In genomic region chr1:75797606-75798216, GRCh38 we compare ENCODE assay signal across 23 cellular contexts. TPM values are rescaled to one million over a fixed set of nuclear protein-coding genes. Genes with fewer than 3 reads are reported as not detected.
DNase-seq lines count a peak whose midpoint lies in the region; ATAC-seq, FAIRE-seq and TF ChIP-seq lines count a peak whose summit lies in the region.
"Had no signal": no experiment of that assay in that cellular context is flagged by ENCODE, and none has a peak within 500 bp of the region (broad histone marks: within the 10 kb centered on the region; RNA-seq: fewer than 3 reads in every experiment).

No MANE protein-coding gene starts in this region.

- H3K36me3 ChIP-seq in SK-N-SH (replicated peaks in 1 of 2; ENCODE audit: control insufficient read depth in 1 of 2, insufficient read depth in 2 of 2, low read length in 1 of 2) = peaks cover 31 to 39% of the 10 kb centered on the region in 2 experiments
- H3K36me3 ChIP-seq in GM06990 (ENCODE audit: control insufficient read depth, insufficient read depth, low read length) = peaks cover 10% of the 10 kb centered on the region

- ATAC-seq in SK-N-SH treated with all-trans-retinoic acid at 6 μM for 48 hours (peak; percentile 18), GM18870 (IDR thresholded peaks at IDR 0.05; ENCODE audit: unreplicated experiment) (no peak)
- no peak for ATAC-seq in activated CD8-positive, alpha-beta T cell treated with anti-CD3 and anti-CD28 coated beads, Interleukin-2, amount 10 ng/mL, durations not matched to agents 7 days and 5 days
- no peak for ATAC-seq in naive thymus-derived CD8-positive, alpha-beta T cell

- H3K27ac Mint-ChIP-seq in activated CD8-positive, alpha-beta T cell treated with anti-CD3 and anti-CD28 coated beads, Interleukin-2, amount 10 ng/mL, durations not matched to agents 7 days and 5 days = peak overlapping the region; percentile 7
- H3K27ac Mint-ChIP-seq in naive thymus-derived CD8-positive, alpha-beta T cell = peak overlapping the region in 6 of 10 donors; percentile 7 to 68 (median 52)

- FAIRE-seq in GM12892 (lab: Jason Lieb, UNC) = no peak
- FAIRE-seq: GM19239, H54 had no signal

- no peaks in the 10 kb centered on the region for H3K4me1 ChIP-seq in SK-N-SH (ENCODE audit: control insufficient read depth in 1 of 2, insufficient read depth in 2 of 2, low read depth in 1 of 2, low read length in 1 of 2)
- H3K4me1 ChIP-seq: ascending aorta, sigmoid colon had no signal

- peaks cover 53% of the 10 kb centered on the region for H3F3A ChIP-seq in SK-N-SH (replicated peaks; ENCODE audit: insufficient read depth)

- CTCF ChIA-PET in SK-N-SH (lab: Yijun Ruan, JAX) = no interaction called here
- CTCF ChIA-PET in activated CD8-positive, alpha-beta T cell treated with anti-CD3 and anti-CD28 coated beads, Interleukin-2, amount 10 ng/mL, durations not matched to agents 7 days and 5 days (lab: Charles Lee) = no interaction called here

- no peak for TF ChIP-seq CTCF in SK-N-SH (IDR thresholded peaks at IDR 0.05)
- no peak for TF ChIP-seq CTCF in GM06990 (IDR thresholded peaks at IDR 0.05; ENCODE audit: insufficient read depth, low read length, poor library complexity, severe bottlenecking)

- H3K27ac ChIP-seq in SK-N-SH (ENCODE audit: low read depth in 2 of 2, low read length in 1 of 2) = no peak overlapping the region
- H3K27ac ChIP-seq: ascending aorta, sigmoid colon, stomach had no signal

- TF ChIP-seq RAD21 in SK-N-SH (IDR thresholded peaks at IDR 0.05; ENCODE audit: low read length) = no peak

- H3K9ac ChIP-seq in SK-N-SH = no peak overlapping the region

- H3K4me1 Mint-ChIP-seq in activated CD8-positive, alpha-beta T cell treated with anti-CD3 and anti-CD28 coated beads, Interleukin-2, amount 10 ng/mL, durations not matched to agents 7 days and 5 days (ENCODE audit: low read depth) = peaks cover 14% of the 10 kb centered on the region
- H3K4me1 Mint-ChIP-seq in naive thymus-derived CD8-positive, alpha-beta T cell = peaks cover 6 to 11% (median 9%) of the 10 kb centered on the region in 4 donors

- H4K20me1 ChIP-seq in SK-N-SH (ENCODE audit: insufficient read depth) = peaks cover 27% of the 10 kb centered on the region

- H3K9me2 ChIP-seq in SK-N-SH = no peaks in the 10 kb centered on the region

- H2AFZ ChIP-seq in SK-N-SH (ENCODE audit: low read depth) = no peak overlapping the region

- no peaks in the 10 kb centered on the region for H3K9me3 ChIP-seq in SK-N-SH
- H3K9me3 ChIP-seq: ascending aorta, sigmoid colon, stomach had no signal

- WGBS in SK-N-SH (ENCODE audit: low lambda C conversion rate) = 95% methylated on average over 13 of the region's 13 CpGs

- H3K27me3 Mint-ChIP-seq in activated CD8-positive, alpha-beta T cell treated with anti-CD3 and anti-CD28 coated beads, Interleukin-2, amount 10 ng/mL, durations not matched to agents 7 days and 5 days (ENCODE audit: low read depth) = no peaks in the 10 kb centered on the region
- H3K27me3 Mint-ChIP-seq in naive thymus-derived CD8-positive, alpha-beta T cell = no peaks in the 10 kb centered on the region

- H3K4me3 Mint-ChIP-seq in activated CD8-positive, alpha-beta T cell treated with anti-CD3 and anti-CD28 coated beads, Interleukin-2, amount 10 ng/mL, durations not matched to agents 7 days and 5 days = no peak overlapping the region
- H3K4me3 Mint-ChIP-seq in naive thymus-derived CD8-positive, alpha-beta T cell = no peak overlapping the region

- no peak for TF ChIP-seq EP300 in SK-N-SH (IDR thresholded peaks at IDR 0.05; ENCODE audit: borderline replicate concordance in 1 of 2, low read depth in 1 of 2, low read length in 1 of 2)

- H3K9me3 Mint-ChIP-seq in activated CD8-positive, alpha-beta T cell treated with anti-CD3 and anti-CD28 coated beads, Interleukin-2, amount 10 ng/mL, durations not matched to agents 7 days and 5 days (ENCODE audit: insufficient read depth) = no peaks in the 10 kb centered on the region
- no peaks in the 10 kb centered on the region for H3K9me3 Mint-ChIP-seq in naive thymus-derived CD8-positive, alpha-beta T cell

- no peaks in the 10 kb centered on the region for H3K27me3 ChIP-seq in SK-N-SH (ENCODE audit: insufficient read depth)
- no peaks in the 10 kb centered on the region for H3K27me3 ChIP-seq in GM06990 (replicated peaks; ENCODE audit: control insufficient read depth, insufficient read depth, low read length)
- H3K27me3 ChIP-seq: ascending aorta, sigmoid colon, stomach had no signal

- no peak for TF ChIP-seq POLR2A in GM12892 (IDR thresholded peaks at IDR 0.05; ENCODE audit: low read depth, low read length)

- H3K36me3 Mint-ChIP-seq in activated CD8-positive, alpha-beta T cell treated with anti-CD3 and anti-CD28 coated beads, Interleukin-2, amount 10 ng/mL, durations not matched to agents 7 days and 5 days (ENCODE audit: low read depth) = peaks cover 47% of the 10 kb centered on the region
- peaks cover 4 to 63% (median 24%) of the 10 kb centered on the region in 3 donors for H3K36me3 Mint-ChIP-seq in naive thymus-derived CD8-positive, alpha-beta T cell

- H3K4me2 ChIP-seq in SK-N-SH = no peak overlapping the region

- DNase-seq in SK-N-SH (no peak), GM06990 (ENCODE audit: extremely low read depth, insufficient read length) (peak; percentile 28), GM12892 (ENCODE audit: insufficient read length) (no peak)
- no peak for DNase-seq in activated CD8-positive, alpha-beta T cell treated with anti-CD3 and anti-CD28 coated beads, Interleukin-2, amount 10 ng/mL, durations not matched to agents 7 days and 5 days
- DNase-seq in naive thymus-derived CD8-positive, alpha-beta T cell = no peak
- DNase-seq in activated CD4-positive, CD25-positive, alpha-beta regulatory T cell treated with anti-CD3 and anti-CD28 coated beads, Interleukin-2, amount 50 U/mL, for 72 hours = no peak
- DNase-seq: effector memory CD4-positive, alpha-beta T cell; GDM1; NCI-H1436 treated with DMSO at 0.1 percent for 48 hours; NCI-H2171; NCI-H526 treated with DMSO at 0.1 percent for 48 hours; nucleus accumbens; SIG-M5; sigmoid colon; stomach; T-helper 2 cell had no signal

- H3K79me2 ChIP-seq in SK-N-SH (ENCODE audit: insufficient read depth) = peaks cover 9% of the 10 kb centered on the region; the same call in 1 of the 2 replicates

- POLR2A ChIA-PET in SK-N-SH (lab: Yijun Ruan, JAX) = interaction anchor here (1.0 kb wide), 1 partner anchor 12 kb away, joined by 3 read pairs; the partner anchor contains the start of gene RABGGTB
- POLR2A ChIA-PET in activated CD8-positive, alpha-beta T cell treated with anti-CD3 and anti-CD28 coated beads, Interleukin-2, amount 10 ng/mL, durations not matched to agents 7 days and 5 days (lab: Charles Lee) = interaction anchor here (3.3 kb wide), 1 partner anchor 12 kb away, joined by 21 read pairs; the partner anchor contains the start of gene RABGGTB
- POLR2A ChIA-PET in naive thymus-derived CD8-positive, alpha-beta T cell (lab: Charles Lee) = no interaction called here

- H3K4me3 ChIP-seq in SK-N-SH (ENCODE audit: low read depth in 2 of 2, low read length in 1 of 2) (no peak overlapping the region), GM06990 (replicated peaks; ENCODE audit: low read depth, low read length) (no peak overlapping the region)
- H3K4me3 ChIP-seq: ascending aorta had no signal

TF ChIP-seq in SK-N-SH treated with all-trans-retinoic acid at 6 μM for 48 hours, 23 proteins besides CTCF, POLR2A, EP300 and RAD21 (continues in another document):
- TF ChIP-seq ZNF8 (CRISPR knock-in tag; IDR thresholded peaks at IDR 0.05) (no peak), SNAI2 (CRISPR knock-in tag; IDR thresholded peaks at IDR 0.05) (no peak), BACH2 (CRISPR knock-in tag; IDR thresholded peaks at IDR 0.05; ENCODE audit: borderline replicate concordance) (no peak), ARNTL (CRISPR knock-in tag; IDR thresholded peaks at IDR 0.05; ENCODE audit: borderline replicate concordance, low read depth) (no peak)

TF ChIP-seq in SK-N-SH, 30 proteins besides CTCF, POLR2A, EP300 and RAD21 (continues in another document):
- no peak for TF ChIP-seq POLR2AphosphoS5 (IDR thresholded peaks at IDR 0.05; ENCODE audit: low read depth, low read length)
- TF ChIP-seq GABPA (IDR thresholded peaks at IDR 0.05; ENCODE audit: low read depth) = no peak
- TF ChIP-seq USF1 (IDR thresholded peaks at IDR 0.05; ENCODE audit: borderline replicate concordance, low read depth) = no peak
- TF ChIP-seq EZH2phosphoT487 (IDR thresholded peaks at IDR 0.05; ENCODE audit: borderline replicate concordance, low read depth) = no peak
- TF ChIP-seq FOXJ3 (CRISPR knock-in tag; IDR thresholded peaks at IDR 0.05) = no peak
- TF ChIP-seq MEF2A (IDR thresholded peaks at IDR 0.05; ENCODE audit: borderline replicate concordance, low read depth) = no peak
- no peak for TF ChIP-seq RCOR1 (IDR thresholded peaks at IDR 0.05; ENCODE audit: low read length)
- no peak for TF ChIP-seq FOXM1 (IDR thresholded peaks at IDR 0.05; ENCODE audit: low read depth)
- no peak for TF ChIP-seq GATA2 (CRISPR knock-in tag; IDR thresholded peaks at IDR 0.05)
- no peak for TF ChIP-seq MAX (IDR thresholded peaks at IDR 0.05; ENCODE audit: low read depth)

RNA-seq across cellular contexts. Expression of gene MSH4, which starts 1.0 kb away (rescaled TPM):
- not detected in 2 replicates for polyA plus RNA-seq in SK-N-SH (2012; rRNA removed)
- 0.01 TPM in 2 replicates for polyA plus RNA-seq in SK-N-SH (2012; cell fraction: cytosol; rRNA removed)
- polyA plus RNA-seq in SK-N-SH (2012; cell fraction: nucleus; rRNA removed) = 0.04 TPM in 2 replicates
- total RNA-seq in activated CD8-positive, alpha-beta T cell treated with anti-CD3 and anti-CD28 coated beads, Interleukin-2, amount 10 ng/mL, durations not matched to agents 7 days and 5 days = under 1 TPM; 0.21 to 0.34 TPM
- 1 to 10 TPM in 1 of 2 experiments, under 1 TPM in 1; 0.86 to 1.0 TPM for total RNA-seq in naive thymus-derived CD8-positive, alpha-beta T cell
- not detected for polyA plus RNA-seq in naive thymus-derived CD8-positive, alpha-beta T cell
- 0.06 TPM for polyA plus RNA-seq in GM12892 (2012; ENCODE audit: missing spikeins)
- total RNA-seq: ascending aorta had no signal
- polyA plus RNA-seq: fibroblast of lung, liver had no signal

RNA-seq across cellular contexts. Expression of gene RABGGTB, which starts 11.7 kb away (rescaled TPM):
- polyA plus RNA-seq in SK-N-SH (2012; rRNA removed) = 59.0 and 95.5 TPM in 2 replicates
- polyA plus RNA-seq in SK-N-SH (2012; cell fraction: cytosol; rRNA removed) = 66.3 and 98.2 TPM in 2 replicates
- polyA plus RNA-seq in SK-N-SH (2012; cell fraction: nucleus; rRNA removed) = 99.7 and 242 TPM in 2 replicates
- 10 to 100 TPM; 91.7 to 97.2 TPM for total RNA-seq in activated CD8-positive, alpha-beta T cell treated with anti-CD3 and anti-CD28 coated beads, Interleukin-2, amount 10 ng/mL, durations not matched to agents 7 days and 5 days
- 100 to 1,000 TPM; 127 to 133 TPM for total RNA-seq in naive thymus-derived CD8-positive, alpha-beta T cell
- 1 to 10 TPM; 6.9 to 9.1 (median 8.2) TPM for polyA plus RNA-seq in naive thymus-derived CD8-positive, alpha-beta T cell
- 145 TPM for polyA plus RNA-seq in GM12892 (2012; ENCODE audit: missing spikeins)
